8 cellular contexts compared by ENCODE assay signal in the genomic region with DNA sequence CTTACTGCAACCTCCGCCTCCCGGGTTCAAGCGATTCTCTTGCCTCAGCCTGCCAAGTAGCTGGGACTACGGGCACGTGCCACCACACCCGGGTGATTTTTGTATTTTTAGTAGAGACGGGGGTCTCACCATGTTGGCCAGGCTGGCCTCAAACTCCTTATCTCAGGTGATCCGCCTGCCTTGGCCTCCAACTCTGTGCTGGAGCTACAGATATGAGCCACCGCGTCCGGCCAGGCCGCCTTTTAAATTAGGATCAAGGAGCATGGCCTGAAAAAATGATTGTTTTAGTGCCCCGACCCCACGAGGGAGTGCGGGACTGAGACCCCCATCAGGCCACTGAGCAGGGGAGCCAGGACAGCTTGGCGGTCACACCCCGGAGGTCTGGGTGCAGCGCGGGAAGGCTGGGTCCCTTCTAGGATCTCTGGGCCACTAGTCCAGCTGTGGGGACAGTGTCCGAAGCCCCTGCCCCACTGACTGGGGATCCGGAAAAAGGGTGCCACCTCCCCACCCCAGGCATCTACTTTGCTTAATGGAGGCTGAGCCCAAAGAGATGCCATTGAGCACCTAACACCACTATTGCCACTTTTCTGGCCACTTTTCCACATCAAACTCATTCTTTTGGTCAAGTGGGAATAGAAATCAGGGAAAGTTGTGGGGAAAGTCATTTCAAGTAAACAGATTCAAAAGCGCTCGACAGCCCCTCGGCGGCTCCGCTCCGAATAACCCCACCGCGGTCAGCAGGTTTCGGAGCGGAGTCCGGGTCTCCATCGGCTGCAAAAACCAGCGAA. TPM values are rescaled to one million over a fixed set of nuclear protein-coding genes. Genes with fewer than 3 reads are reported as not detected.
DNase-seq lines count a peak whose midpoint lies in the region; ATAC-seq and TF ChIP-seq lines count a peak whose summit lies in the region.

No MANE protein-coding gene starts in this region.

- H3K4me3 Mint-ChIP-seq in effector memory CD8-positive, alpha-beta T cell, result peak overlapping the region; percentile 85 to 97
- H3K4me3 Mint-ChIP-seq in glutamatergic neuron (ENCODE audit: unreplicated experiment), result no peak overlapping the region

- H3K4me2 ChIP-seq in BLaER1 treated with 17β-estradiol and CSF1 and Interleukin-3, amounts not matched to agents 10 nM and 100 nM, result peak overlapping the region; percentile 67 to 92 (median 82)

- no peaks in the 10 kb centered on the region for H3K9me3 ChIP-seq in BLaER1 treated with 17β-estradiol and CSF1 and Interleukin-3, amounts not matched to agents 10 nM and 100 nM (replicated peaks in 1 of 11)
- H3K9me3 ChIP-seq in NT2/D1 (ENCODE audit: insufficient read depth, low read length), result no peaks in the 10 kb centered on the region
- no peaks in the 10 kb centered on the region for H3K9me3 ChIP-seq in neutrophil

- no peaks in the 10 kb centered on the region for H3K27me3 Mint-ChIP-seq in effector memory CD8-positive, alpha-beta T cell
- peaks cover 9% of the 10 kb centered on the region for H3K27me3 Mint-ChIP-seq in glutamatergic neuron (ENCODE audit: unreplicated experiment)

- peak overlapping the region in 7 of 10 experiments; percentile 9 to 65 (median 55); a peak in 8 of 20 replicates for H3K4me3 ChIP-seq in BLaER1 treated with 17β-estradiol and CSF1 and Interleukin-3, amounts not matched to agents 10 nM and 100 nM
- no peak overlapping the region for H3K4me3 ChIP-seq in NT2/D1 (ENCODE audit: insufficient read length, low read depth)
- H3K4me3 ChIP-seq in neutrophil (ENCODE audit: low read depth in 1 of 2, low read length in 1 of 2), result peak overlapping the region; percentile 62 to 70

- H4K20me1 ChIP-seq in BLaER1 treated with 17β-estradiol and CSF1 and Interleukin-3, amounts not matched to agents 10 nM and 100 nM, result no peaks in the 10 kb centered on the region

- H3K27ac Mint-ChIP-seq in effector memory CD8-positive, alpha-beta T cell, result peak overlapping the region; percentile 77 to 92
- H3K27ac Mint-ChIP-seq in glutamatergic neuron (ENCODE audit: unreplicated experiment), result no peak overlapping the region

- H3K36me3 Mint-ChIP-seq in effector memory CD8-positive, alpha-beta T cell (ENCODE audit: insufficient read depth), result peaks cover 11% of the 10 kb centered on the region
- H3K36me3 Mint-ChIP-seq in glutamatergic neuron (ENCODE audit: unreplicated experiment), result no peaks in the 10 kb centered on the region

- no peak for ATAC-seq in effector memory CD8-positive, alpha-beta T cell (replicated peaks)

- DNase-seq in NT2/D1 (ENCODE audit: low read depth, low spot score) (no peak), NCI-H2196 treated with DMSO at 0.1 percent for 48 hours (lab: John Stamatoyannopoulos, UW; ENCODE audit: unreplicated experiment) (no peak), A172 (ENCODE audit: low spot score) (no peak), GF-D8 (lab: John Stamatoyannopoulos, UW) (no peak), glutamatergic neuron (no peak)
- DNase-seq in effector memory CD8-positive, alpha-beta T cell, result no peak

- no peaks in the 10 kb centered on the region for H3K27me3 ChIP-seq in BLaER1 treated with 17β-estradiol and CSF1 and Interleukin-3, amounts not matched to agents 10 nM and 100 nM
- peaks cover 12% of the 10 kb centered on the region for H3K27me3 ChIP-seq in NT2/D1 (ENCODE audit: insufficient read depth, insufficient read length)
- peaks cover 10% of the 10 kb centered on the region for H3K27me3 ChIP-seq in neutrophil

- TF ChIP-seq CTCF in neutrophil (IDR thresholded peaks at IDR 0.05), result no peak
- TF ChIP-seq CTCF in glutamatergic neuron (IDR thresholded peaks at IDR 0.05; ENCODE audit: partially characterized antibody, unreplicated experiment), result no peak

- no peak overlapping the region for H3K27ac ChIP-seq in BLaER1 treated with 17β-estradiol and CSF1 and Interleukin-3, amounts not matched to agents 10 nM and 100 nM
- no peak overlapping the region for H3K27ac ChIP-seq in neutrophil

- H3K4me1 ChIP-seq in BLaER1 treated with 17β-estradiol and CSF1 and Interleukin-3, amounts not matched to agents 10 nM and 100 nM, result peaks cover 17 to 67% (median 22%) of the 10 kb centered on the region in 10 experiments
- H3K4me1 ChIP-seq in NT2/D1 (ENCODE audit: insufficient read depth, insufficient read length) (peaks cover 7% of the 10 kb centered on the region), neutrophil (ENCODE audit: control insufficient read depth in 1 of 2, insufficient read depth in 1 of 2, low read depth in 1 of 2, low read length in 1 of 2) (peaks cover 9 to 18% of the 10 kb centered on the region in 2 experiments)

- peak overlapping the region in 1 of 11 experiments; percentile 69; a peak in 2 of 22 replicates for H3K9ac ChIP-seq in BLaER1 treated with 17β-estradiol and CSF1 and Interleukin-3, amounts not matched to agents 10 nM and 100 nM
- H3K9ac ChIP-seq in NT2/D1 (ENCODE audit: insufficient read length, low read depth), result peak overlapping the region; percentile 8

- H3K4me1 Mint-ChIP-seq in effector memory CD8-positive, alpha-beta T cell (ENCODE audit: low read depth in 2 of 2), result peaks cover 18 to 33% of the 10 kb centered on the region in 2 donors
- peaks cover 7% of the 10 kb centered on the region for H3K4me1 Mint-ChIP-seq in glutamatergic neuron (ENCODE audit: low read depth, unreplicated experiment)

- no peaks in the 10 kb centered on the region for H3K9me3 Mint-ChIP-seq in effector memory CD8-positive, alpha-beta T cell
- peaks cover 12% of the 10 kb centered on the region for H3K9me3 Mint-ChIP-seq in glutamatergic neuron (ENCODE audit: unreplicated experiment)

- no peaks in the 10 kb centered on the region for H3K36me3 ChIP-seq in BLaER1 treated with 17β-estradiol and CSF1 and Interleukin-3, amounts not matched to agents 10 nM and 100 nM
- H3K36me3 ChIP-seq in NT2/D1 (ENCODE audit: insufficient read depth, insufficient read length, low read length) (no peaks in the 10 kb centered on the region), neutrophil (no peaks in the 10 kb centered on the region)

RNA-seq across cellular contexts. Expression of a gene that starts 19.7 kb away (rescaled TPM):
- 4.5 and 6.8 TPM in 2 replicates for total RNA-seq in A172 (2014; rRNA removed; shearing (Covaris generic))
- total RNA-seq in glutamatergic neuron (ENCODE audit: unreplicated experiment), result 175 TPM

Comparison
In these comparisons a context has a peak if more than half of its experiments do, and no peak if none do; other contexts are left out.
1. RNA of a gene that starts 19.7 kb away (total RNA-seq): 175 TPM in glutamatergic neuron (single experiment); 4.5 to 6.8 TPM in A172; every median in the first group is over 10 times any median in the second.